ENCODE assay signal across 9 cellular contexts in the genomic region with DNA sequence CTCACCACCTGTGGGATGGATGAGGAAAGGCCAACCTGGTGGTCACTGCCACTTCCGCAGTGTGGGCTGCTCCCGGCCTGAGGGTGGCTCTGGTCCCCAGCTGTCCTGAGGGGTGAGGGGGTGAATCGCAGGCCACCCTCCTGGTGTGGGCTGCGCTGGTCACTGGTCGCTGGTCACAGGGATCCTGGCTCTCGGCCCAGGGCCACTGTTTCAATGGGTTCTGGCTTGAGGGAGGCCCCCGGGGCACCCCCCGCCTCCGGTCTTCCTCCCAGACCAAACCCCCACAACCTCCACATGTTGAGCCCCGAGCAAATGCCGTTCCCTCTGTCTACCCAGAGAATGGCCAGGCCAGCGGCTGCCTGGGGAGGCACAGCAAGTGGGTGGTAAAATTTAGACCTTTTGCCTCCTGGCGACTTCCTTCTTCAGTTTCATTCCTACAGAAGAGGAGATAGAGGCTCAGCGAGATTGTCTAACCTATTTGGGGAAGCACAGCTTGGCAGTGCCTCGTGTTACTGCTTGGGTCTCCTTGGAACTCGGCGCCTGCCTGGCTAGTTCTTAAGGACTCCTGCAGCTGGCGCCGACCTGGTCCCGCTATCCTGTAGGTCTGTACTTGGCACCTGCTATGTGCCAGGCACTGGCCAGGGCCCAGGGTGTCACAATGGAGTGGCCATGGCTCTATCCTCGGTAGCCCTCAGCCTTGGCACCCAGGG. TPM values are rescaled to one million over a fixed set of nuclear protein-coding genes. Genes with fewer than 3 reads are reported as not detected.
DNase-seq lines count a peak whose midpoint lies in the region; ATAC-seq and TF ChIP-seq lines count a peak whose summit lies in the region.
"Had no signal": no experiment of that assay in that cellular context is flagged by ENCODE, and none has a peak within 500 bp of the region (broad histone marks: within the 10 kb centered on the region; RNA-seq: fewer than 3 reads in every experiment).

No MANE protein-coding gene starts in this region.

- H3K9me3 ChIP-seq in right atrium auricular region (no peaks in the 10 kb centered on the region), psoas muscle (no peaks in the 10 kb centered on the region)
- H3K9me3 ChIP-seq: Caco-2 had no signal

- ATAC-seq in psoas muscle: peak; percentile 44 to 57 (median 47)
- no peak for ATAC-seq in HG03439 (IDR thresholded peaks at IDR 0.05; ENCODE audit: unreplicated experiment)
- no peak for ATAC-seq in HG03280 (IDR thresholded peaks at IDR 0.05; ENCODE audit: unreplicated experiment)

- H3K27me3 ChIP-seq in right atrium auricular region: no peaks in the 10 kb centered on the region
- no peaks in the 10 kb centered on the region for H3K27me3 ChIP-seq in psoas muscle (ENCODE audit: insufficient read depth in 3 of 3, low read length in 2 of 3)

- TF ChIP-seq CTCF in right atrium auricular region (IDR thresholded peaks at IDR 0.05): no peak
- no peak for TF ChIP-seq CTCF in psoas muscle (IDR thresholded peaks at IDR 0.05)

- 29 to 46% (median 32%) methylated on average over 21 of the region's 21 CpGs for WGBS in psoas muscle, 3 donors

- intact Hi-C loops in psoas muscle (cut with DNase I): loop anchor here in 1 of 2 donors (5.0 kb wide), 1 partner anchor 38 kb away; no protein-coding TSS in a partner anchor

- no peaks in the 10 kb centered on the region for H3K36me3 ChIP-seq in right atrium auricular region
- no peaks in the 10 kb centered on the region for H3K36me3 ChIP-seq in psoas muscle (ENCODE audit: insufficient read depth in 1 of 2, low read depth in 1 of 2)

- H3K4me1 ChIP-seq in right atrium auricular region: peaks cover 0 to 100% of the 10 kb centered on the region in 2 donors
- peaks cover 99% of the 10 kb centered on the region for H3K4me1 ChIP-seq in psoas muscle
- H3K4me1 ChIP-seq: Caco-2 had no signal

- H3K27ac ChIP-seq in right atrium auricular region: peak overlapping the region; percentile 86
- H3K27ac ChIP-seq in psoas muscle: peak overlapping the region; percentile 92

- in situ Hi-C loops in ACHN (cut with HindIII; ENCODE audit: low pct_ligation_motif_present, low pct_unique_long_range_greater_than_20kb, low sequenced_read_pairs): no loop called here

- no peak overlapping the region for H3K4me3 ChIP-seq in right atrium auricular region
- H3K4me3 ChIP-seq in psoas muscle: peak overlapping the region; percentile 55

- DNase-seq in GF-D8 (lab: John Stamatoyannopoulos, UW) (peak; percentile 63), SKM-1 treated with dmso at 0.1 percent for 144 hours (lab: John Stamatoyannopoulos, UW; ENCODE audit: unreplicated experiment) (peak; percentile 70), right atrium auricular region (ENCODE audit: low spot score) (no peak), psoas muscle (peak; percentile 84 to 94), ACHN (no peak), NCI-H1417 (lab: John Stamatoyannopoulos, UW) (no peak)
- DNase-seq: Caco-2 had no signal

RNA-seq across cellular contexts. Expression of gene RXRA, which starts 48.2 kb away (rescaled TPM):
- 10 to 100 TPM; 34.5 to 50.8 TPM for total RNA-seq in right atrium auricular region
- 100 to 1,000 TPM in 3 of 4 donors, 10 to 100 TPM in 1; 84.3 to 192 (median 147) TPM for total RNA-seq in psoas muscle
- polyA plus RNA-seq in psoas muscle: 100 to 1,000 TPM in 1 of 3 donors, 10 to 100 TPM in 2; 37.7 to 156 (median 76.4) TPM

Comparison
In these comparisons a context has a peak if more than half of its experiments do, and no peak if none do; other contexts are left out.
1. DNase-seq: peak in GF-D8 (single experiment), SKM-1 treated with dmso at 0.1 percent for 144 hours (single experiment) and psoas muscle (2 of 2); none in right atrium auricular region (single experiment), ACHN (single experiment) and NCI-H1417 (0 of 3).
2. ATAC-seq: peak in psoas muscle (4 of 4); none in HG03439 (single experiment) and HG03280 (single experiment).